1 cellular context compared by ENCODE assay signal in the genomic region with DNA sequence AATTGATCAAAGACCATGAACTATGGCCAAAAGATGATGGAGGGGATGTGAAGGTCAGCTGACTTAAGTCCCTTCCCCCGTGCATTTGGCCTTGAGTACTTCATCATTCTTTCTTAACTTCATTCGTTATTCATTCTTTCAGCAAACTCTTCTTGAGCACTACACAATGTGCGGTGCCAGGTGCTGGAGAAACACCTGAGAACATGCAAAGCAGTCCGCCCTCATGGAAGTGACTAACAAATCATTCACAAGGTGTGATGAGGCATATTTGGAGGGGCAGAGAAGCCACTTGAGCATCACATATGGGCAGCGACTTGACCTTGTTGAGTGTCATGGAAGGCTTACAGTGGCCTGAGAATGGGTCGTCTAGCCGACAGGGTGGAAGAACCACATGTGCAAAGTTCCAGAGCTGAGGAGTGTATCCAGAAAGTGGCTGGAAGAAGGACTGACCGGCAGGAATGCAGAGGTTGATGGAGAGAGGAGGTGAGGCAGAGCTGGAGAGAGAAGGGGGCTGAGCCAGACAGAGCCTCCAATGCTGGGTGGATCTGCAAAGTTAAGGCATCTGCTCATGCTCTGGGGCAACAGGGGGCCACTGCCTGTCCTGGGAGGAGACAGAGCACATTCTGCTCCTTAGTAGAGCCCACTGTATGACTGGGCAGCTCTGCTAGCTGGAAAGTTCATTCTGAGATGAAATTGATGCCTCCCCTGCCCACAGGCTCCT.
TF ChIP-seq lines count a peak whose summit lies in the region.

No MANE protein-coding gene starts in this region.

TF ChIP-seq in H1, 55 proteins besides CTCF, POLR2A, EP300 and RAD21:
- TF ChIP-seq KDM1A (IDR thresholded peaks at IDR 0.05; ENCODE audit: borderline replicate concordance, low read length) (no peak), SP4 (IDR thresholded peaks at IDR 0.05; ENCODE audit: low read length) (no peak), FOSL1 (IDR thresholded peaks at IDR 0.05; ENCODE audit: insufficient read depth, low read depth, low read length) (no peak), NRF1 (IDR thresholded peaks at IDR 0.05; ENCODE audit: low read depth, low read length) (no peak), SRF (IDR thresholded peaks at IDR 0.05; ENCODE audit: low read depth, low read length) (no peak), SIX5 (IDR thresholded peaks at IDR 0.05; ENCODE audit: low read depth, low read length) (no peak), RNF2 (IDR thresholded peaks at IDR 0.05; ENCODE audit: borderline replicate concordance, low read depth, low read length, missing control alignments, poor library complexity, severe bottlenecking) (no peak), BRCA1 (IDR thresholded peaks at IDR 0.05; ENCODE audit: low read depth, low read length) (no peak), HDAC6 (IDR thresholded peaks at IDR 0.05; ENCODE audit: low read depth, low read length) (no peak), JUN (IDR thresholded peaks at IDR 0.05; ENCODE audit: low read depth, low read length) (no peak), SUZ12 (IDR thresholded peaks at IDR 0.05; ENCODE audit: low read length) (no peak), NANOG (IDR thresholded peaks at IDR 0.05; ENCODE audit: insufficient read depth, low read depth, low read length, poor library complexity, severe bottlenecking) (no peak), EGR1 (IDR thresholded peaks at IDR 0.05; ENCODE audit: borderline replicate concordance, low read depth, low read length) (no peak), RBBP5 (IDR thresholded peaks at IDR 0.05; ENCODE audit: borderline replicate concordance, low read depth, low read length) (no peak), SP1 (IDR thresholded peaks at IDR 0.05; ENCODE audit: low read depth, low read length) (no peak), KDM5A (IDR thresholded peaks at IDR 0.05; ENCODE audit: low read length) (no peak), BCL11A (IDR thresholded peaks at IDR 0.05; ENCODE audit: low read depth in 2 of 2, low read length in 2 of 2) (no peak), CBX5 (IDR thresholded peaks at IDR 0.05; ENCODE audit: low read depth, low read length) (no peak)
TF ChIP-seq in H1: peak in this region for 0.
